1 cellular context compared by ENCODE assay signal in the genomic region with DNA sequence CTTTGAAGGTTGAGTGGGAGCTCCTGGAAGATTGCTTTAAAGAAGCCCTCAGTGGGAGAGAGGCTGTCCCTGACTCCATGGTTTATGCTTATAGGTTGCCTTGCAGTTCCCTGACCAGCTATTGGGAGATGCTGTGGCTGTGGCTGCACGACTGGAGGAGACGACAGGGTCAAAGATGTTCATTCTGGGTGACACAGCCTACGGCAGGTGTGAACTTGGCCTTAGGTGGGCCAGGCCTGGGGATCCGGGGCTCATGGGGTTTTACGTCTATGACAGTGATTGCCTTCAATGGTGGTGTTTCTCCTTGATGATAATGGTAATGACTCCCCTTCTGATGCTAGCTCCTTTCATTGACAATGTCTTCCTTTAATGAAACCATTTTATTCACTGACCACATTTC.
TF ChIP-seq lines count a peak whose summit lies in the region.

No MANE protein-coding gene starts in this region.

TF ChIP-seq in liver, 16 proteins besides CTCF, POLR2A, EP300 and RAD21 (continued from another document):
- TF ChIP-seq, protein P1, sequence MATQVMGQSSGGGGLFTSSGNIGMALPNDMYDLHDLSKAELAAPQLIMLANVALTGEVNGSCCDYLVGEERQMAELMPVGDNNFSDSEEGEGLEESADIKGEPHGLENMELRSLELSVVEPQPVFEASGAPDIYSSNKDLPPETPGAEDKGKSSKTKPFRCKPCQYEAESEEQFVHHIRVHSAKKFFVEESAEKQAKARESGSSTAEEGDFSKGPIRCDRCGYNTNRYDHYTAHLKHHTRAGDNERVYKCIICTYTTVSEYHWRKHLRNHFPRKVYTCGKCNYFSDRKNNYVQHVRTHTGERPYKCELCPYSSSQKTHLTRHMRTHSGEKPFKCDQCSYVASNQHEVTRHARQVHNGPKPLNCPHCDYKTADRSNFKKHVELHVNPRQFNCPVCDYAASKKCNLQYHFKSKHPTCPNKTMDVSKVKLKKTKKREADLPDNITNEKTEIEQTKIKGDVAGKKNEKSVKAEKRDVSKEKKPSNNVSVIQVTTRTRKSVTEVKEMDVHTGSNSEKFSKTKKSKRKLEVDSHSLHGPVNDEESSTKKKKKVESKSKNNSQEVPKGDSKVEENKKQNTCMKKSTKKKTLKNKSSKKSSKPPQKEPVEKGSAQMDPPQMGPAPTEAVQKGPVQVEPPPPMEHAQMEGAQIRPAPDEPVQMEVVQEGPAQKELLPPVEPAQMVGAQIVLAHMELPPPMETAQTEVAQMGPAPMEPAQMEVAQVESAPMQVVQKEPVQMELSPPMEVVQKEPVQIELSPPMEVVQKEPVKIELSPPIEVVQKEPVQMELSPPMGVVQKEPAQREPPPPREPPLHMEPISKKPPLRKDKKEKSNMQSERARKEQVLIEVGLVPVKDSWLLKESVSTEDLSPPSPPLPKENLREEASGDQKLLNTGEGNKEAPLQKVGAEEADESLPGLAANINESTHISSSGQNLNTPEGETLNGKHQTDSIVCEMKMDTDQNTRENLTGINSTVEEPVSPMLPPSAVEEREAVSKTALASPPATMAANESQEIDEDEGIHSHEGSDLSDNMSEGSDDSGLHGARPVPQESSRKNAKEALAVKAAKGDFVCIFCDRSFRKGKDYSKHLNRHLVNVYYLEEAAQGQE (IDR thresholded peaks at IDR 0.05), result no peak
- no peak for TF ChIP-seq JUND (IDR thresholded peaks at IDR 0.05)
TF ChIP-seq in liver: peak in this region for 0.
